In the genomic region with DNA sequence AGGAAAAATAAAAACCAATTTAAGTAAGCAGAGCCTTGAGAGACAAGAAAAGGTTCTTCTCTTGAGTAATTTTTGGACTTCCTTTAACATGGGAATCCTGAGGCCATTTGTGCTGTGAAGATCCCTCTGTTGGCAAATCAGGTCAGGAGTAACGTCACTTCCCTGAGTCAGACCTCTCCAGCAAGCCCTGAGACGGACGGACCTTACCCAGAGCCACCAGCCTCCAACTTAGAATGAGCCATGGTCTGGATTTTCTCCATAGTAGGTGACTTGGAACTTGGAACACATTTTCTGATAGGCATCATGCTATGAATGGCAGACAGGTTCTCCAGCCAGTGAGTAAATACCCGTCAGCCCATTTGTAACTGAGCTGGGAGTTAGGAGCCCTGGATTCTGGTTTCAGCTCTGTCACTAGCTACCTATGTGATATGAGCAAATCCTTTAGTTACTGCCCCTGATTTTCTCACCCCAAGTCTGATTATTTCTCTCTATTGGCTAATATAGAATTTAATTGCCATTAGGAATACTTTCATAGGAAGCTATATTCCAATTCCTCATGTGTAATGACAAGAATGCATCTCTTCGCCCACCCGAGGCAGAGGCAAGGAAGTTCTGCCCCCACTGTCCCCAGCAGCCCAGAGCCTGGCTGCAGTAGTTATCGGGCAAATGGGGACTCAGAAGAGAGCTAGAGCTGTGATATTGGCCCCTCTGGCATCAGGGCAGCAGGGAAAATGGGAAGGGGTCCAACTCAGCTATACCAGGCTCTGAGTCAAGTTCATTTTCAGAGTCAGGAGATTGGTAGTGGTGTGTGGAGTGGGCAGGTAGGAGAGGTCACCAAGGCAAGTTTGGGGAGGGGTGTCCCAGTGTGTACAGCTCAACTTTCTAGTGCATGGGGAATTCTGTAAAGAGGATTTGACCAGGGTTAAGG, we compare ENCODE assay signal across 31 cellular contexts.
"Had no signal": no experiment of that assay in that cellular context is flagged by ENCODE, and none has a peak within 500 bp of the region (broad histone marks: within the 10 kb centered on the region; RNA-seq: fewer than 3 reads in every experiment).

No MANE protein-coding gene starts in this region.

- H3K27ac Mint-ChIP-seq: activated CD4-positive, alpha-beta memory T cell treated with anti-CD3 and anti-CD28 coated beads, Interleukin-2, amount 10 ng/mL, durations not matched to agents 7 days and 5 days; activated CD8-positive, alpha-beta memory T cell treated with anti-CD3 and anti-CD28 coated beads, Interleukin-2, amount 10 ng/mL, durations not matched to agents 7 days and 5 days; activated naive CD8-positive, alpha-beta T cell treated with anti-CD3 and anti-CD28 coated beads for 36 hours had no signal

- ATAC-seq: activated CD8-positive, alpha-beta memory T cell treated with anti-CD3 and anti-CD28 coated beads, Interleukin-2, amount 10 ng/mL, durations not matched to agents 7 days and 5 days; Panc1 had no signal

- H3K4me1 Mint-ChIP-seq: activated CD4-positive, alpha-beta memory T cell treated with anti-CD3 and anti-CD28 coated beads, Interleukin-2, amount 10 ng/mL, durations not matched to agents 7 days and 5 days; activated CD8-positive, alpha-beta memory T cell treated with anti-CD3 and anti-CD28 coated beads, Interleukin-2, amount 10 ng/mL, durations not matched to agents 7 days and 5 days; activated naive CD8-positive, alpha-beta T cell treated with anti-CD3 and anti-CD28 coated beads for 36 hours had no signal

- H3K9me3 Mint-ChIP-seq: activated CD4-positive, alpha-beta memory T cell treated with anti-CD3 and anti-CD28 coated beads, Interleukin-2, amount 10 ng/mL, durations not matched to agents 7 days and 5 days; activated naive CD8-positive, alpha-beta T cell treated with anti-CD3 and anti-CD28 coated beads for 36 hours had no signal

- H3K4me3 Mint-ChIP-seq: activated CD4-positive, alpha-beta memory T cell treated with anti-CD3 and anti-CD28 coated beads, Interleukin-2, amount 10 ng/mL, durations not matched to agents 7 days and 5 days; activated CD8-positive, alpha-beta memory T cell treated with anti-CD3 and anti-CD28 coated beads, Interleukin-2, amount 10 ng/mL, durations not matched to agents 7 days and 5 days; activated naive CD8-positive, alpha-beta T cell treated with anti-CD3 and anti-CD28 coated beads for 36 hours had no signal

- H3K27ac ChIP-seq: brain microvascular endothelial cell, WERI-Rb-1 had no signal

- H3K27me3 ChIP-seq: brain microvascular endothelial cell had no signal

- H3K36me3 ChIP-seq: brain microvascular endothelial cell, WERI-Rb-1 had no signal

- DNase-seq: activated CD4-positive, alpha-beta memory T cell treated with anti-CD3 and anti-CD28 coated beads, Interleukin-2, amount 10 ng/mL, durations not matched to agents 7 days and 5 days; activated CD4-positive, alpha-beta T cell treated with anti-CD3 and anti-CD28 coated beads for 1 hour; activated CD4-positive, alpha-beta T cell treated with anti-CD3 and anti-CD28 coated beads for 48 hours; activated CD4-positive, CD25-positive, alpha-beta regulatory T cell; activated CD8-positive, alpha-beta memory T cell treated with anti-CD3 and anti-CD28 coated beads for 24 hours; activated CD8-positive, alpha-beta memory T cell treated with anti-CD3 and anti-CD28 coated beads, Interleukin-2, amount 10 ng/mL, durations not matched to agents 7 days and 5 days; activated CD8-positive, alpha-beta memory T cell treated with anti-CD3 and anti-CD28 coated beads, Interleukin-2, amount 50 U/mL, for 48 hours; activated effector memory CD4-positive, alpha-beta T cell treated with Interleukin-2 at 50 U/mL for 16 hours; activated naive CD4-positive, alpha-beta T cell treated with anti-CD3 and anti-CD28 coated beads, Interleukin-2, amount 50 U/mL, for 16 hours; activated naive CD8-positive, alpha-beta T cell treated with anti-CD3 and anti-CD28 coated beads for 36 hours; activated T-cell treated with anti-CD3 and anti-CD28 coated beads, Interleukin-2, amount 50 U/mL, for 48 hours; amniotic stem cell; aorta; brain microvascular endothelial cell; Kasumi-1; KG1; MM.1S; MV-4-11; NCI-H1092; NCI-H1436 treated with DMSO at 0.1 percent for 48 hours; NCI-H1694 treated with DMSO at 0.1 percent for 48 hours; NCI-H2029; NCI-H345; NCI-H524 treated with DMSO at 0.1 percent for 48 hours; RPMI8226; SW 1271; T-helper 1 cell; T-helper 2 cell; T1000; WERI-Rb-1 had no signal

- H3K36me3 Mint-ChIP-seq: activated CD8-positive, alpha-beta memory T cell treated with anti-CD3 and anti-CD28 coated beads, Interleukin-2, amount 10 ng/mL, durations not matched to agents 7 days and 5 days; activated naive CD8-positive, alpha-beta T cell treated with anti-CD3 and anti-CD28 coated beads for 36 hours had no signal
